Comparison of ENCODE assay signal across 20 cellular contexts in genomic region chr7:45660201-45660900, GRCh38.
A peak's percentile ranks its signal among the peaks of the same experiment; 100 is the strongest.
DNase-seq lines count a peak whose midpoint lies in the region; ATAC-seq, FAIRE-seq and TF ChIP-seq lines count a peak whose summit lies in the region.
"Had no signal": no experiment of that assay in that cellular context is flagged by ENCODE, and none has a peak within 500 bp of the region (broad histone marks: within the 10 kb centered on the region; RNA-seq: fewer than 3 reads in every experiment).

No MANE protein-coding gene starts in this region.

- WGBS in esophagus muscularis mucosa: 84% methylated on average over 6 of the region's 6 CpGs

- H3K27me3 ChIP-seq in right atrium auricular region (no peaks in the 10 kb centered on the region), esophagus muscularis mucosa (no peaks in the 10 kb centered on the region)
- H3K27me3 ChIP-seq: BLaER1 treated with 17β-estradiol and CSF1 and Interleukin-3, amounts not matched to agents 10 nM and 100 nM had no signal

- no peaks in the 10 kb centered on the region for H3K27me3 Mint-ChIP-seq in osteocyte (ENCODE audit: unreplicated experiment)

- no peak overlapping the region for H3K4me3 Mint-ChIP-seq in osteocyte (ENCODE audit: unreplicated experiment)
- H3K4me3 Mint-ChIP-seq: CD8-positive, alpha-beta T cell had no signal

- H3K27ac ChIP-seq in right atrium auricular region: no peak overlapping the region
- no peak overlapping the region for H3K27ac ChIP-seq in esophagus muscularis mucosa (replicated peaks in 1 of 4)
- H3K27ac ChIP-seq: BLaER1 treated with 17β-estradiol and CSF1 and Interleukin-3, amounts not matched to agents 10 nM and 100 nM; HL-60; KMS-11; RWPE1 had no signal

- DNase-seq in right atrium auricular region (ENCODE audit: low spot score): peak; percentile 23
- DNase-seq in left ventricle myocardium superior: no peak
- peak; percentile 89 for DNase-seq in esophagus muscularis mucosa (ENCODE audit: extremely low spot score)
- DNase-seq in osteocyte (ENCODE audit: extremely low spot score, unreplicated experiment): peak; percentile 83
- no peak for DNase-seq in NCI-H1930 (lab: John Stamatoyannopoulos, UW)
- no peak for DNase-seq in H54 (ENCODE audit: insufficient read length, low spot score)
- DNase-seq in DMS114 treated with DMSO at 0.1 percent for 48 hours (lab: John Stamatoyannopoulos, UW; ENCODE audit: unreplicated experiment): no peak
- DNase-seq: Calu3, DMS79, HCEC 1CT, NCI-H1417, NCI-H187 treated with DMSO at 0.1 percent for 48 hours, NCI-H345, NCI-H524 treated with DMSO at 0.1 percent for 48 hours, PC-3 had no signal

- no peak for FAIRE-seq in H54 (lab: Jason Lieb, UNC)

- no peaks in the 10 kb centered on the region for H3K36me3 ChIP-seq in right atrium auricular region
- no peaks in the 10 kb centered on the region for H3K36me3 ChIP-seq in esophagus muscularis mucosa
- H3K36me3 ChIP-seq: BLaER1 treated with 17β-estradiol and CSF1 and Interleukin-3, amounts not matched to agents 10 nM and 100 nM had no signal

- H3K4me1 Mint-ChIP-seq in osteocyte (ENCODE audit: unreplicated experiment): no peaks in the 10 kb centered on the region

- TF ChIP-seq EP300 in esophagus muscularis mucosa (IDR thresholded peaks at IDR 0.05): no peak

- no peak for TF ChIP-seq CTCF in right atrium auricular region (IDR thresholded peaks at IDR 0.05)
- TF ChIP-seq CTCF in esophagus muscularis mucosa (IDR thresholded peaks at IDR 0.05): no peak
- no peak for TF ChIP-seq CTCF in osteocyte (IDR thresholded peaks at IDR 0.05)

- TF ChIP-seq POLR2A in esophagus muscularis mucosa (IDR thresholded peaks at IDR 0.05; ENCODE audit: low read depth) (no peak), H54 (IDR thresholded peaks at IDR 0.05; ENCODE audit: low read depth, low read length) (no peak)

- H3K4me1 ChIP-seq in right atrium auricular region (no peaks in the 10 kb centered on the region), esophagus muscularis mucosa (no peaks in the 10 kb centered on the region)

- no peak for ATAC-seq in left ventricle myocardium superior
- ATAC-seq: CD8-positive, alpha-beta T cell; PC-3 had no signal

- intact Hi-C loops in left ventricle myocardium superior (cut with micrococcal nuclease) (no loop called here), esophagus muscularis mucosa (cut with DNase I) (no loop called here)

- H3K27ac Mint-ChIP-seq in osteocyte (ENCODE audit: unreplicated experiment): no peak overlapping the region
- H3K27ac Mint-ChIP-seq: CD8-positive, alpha-beta T cell had no signal

- no peak overlapping the region for H3K4me3 ChIP-seq in right atrium auricular region
- no peak overlapping the region for H3K4me3 ChIP-seq in esophagus muscularis mucosa
- H3K4me3 ChIP-seq: BLaER1 treated with 17β-estradiol and CSF1 and Interleukin-3, amounts not matched to agents 10 nM and 100 nM had no signal

- no peaks in the 10 kb centered on the region for H3K9me3 ChIP-seq in right atrium auricular region
- H3K9me3 ChIP-seq in esophagus muscularis mucosa: no peaks in the 10 kb centered on the region
- H3K9me3 ChIP-seq: BLaER1 treated with 17β-estradiol and CSF1 and Interleukin-3, amounts not matched to agents 10 nM and 100 nM had no signal

- no peaks in the 10 kb centered on the region for H3K36me3 Mint-ChIP-seq in osteocyte (ENCODE audit: unreplicated experiment)
- H3K36me3 Mint-ChIP-seq: CD8-positive, alpha-beta T cell had no signal

- H3K9me3 Mint-ChIP-seq in osteocyte (ENCODE audit: unreplicated experiment): no peaks in the 10 kb centered on the region

Comparison
In these comparisons a context has a peak if more than half of its experiments do, and no peak if none do; other contexts are left out.
1. DNase-seq: peak in right atrium auricular region (single experiment), esophagus muscularis mucosa (single experiment) and osteocyte (single experiment); none in left ventricle myocardium superior (single experiment), NCI-H1930 (0 of 2), H54 (single experiment) and DMS114 treated with DMSO at 0.1 percent for 48 hours (single experiment).